ENCODE assay signal across 10 cellular contexts in genomic region chr7:5296627-5297226, GRCh38.
DNase-seq lines count a peak whose midpoint lies in the region; ATAC-seq and TF ChIP-seq lines count a peak whose summit lies in the region.
"Had no signal": no experiment of that assay in that cellular context is flagged by ENCODE, and none has a peak within 500 bp of the region (broad histone marks: within the 10 kb centered on the region; RNA-seq: fewer than 3 reads in every experiment).

No MANE protein-coding gene starts in this region.

- peak overlapping the region; percentile 39 for H3K4me3 Mint-ChIP-seq in dendritic cell treated with granulocyte-macrophage colony-stimulating factor and Interleukin-4, amounts not matched to agents 40 ng/mL and 50 ng/mL, for 4 days

- H3K36me3 Mint-ChIP-seq in dendritic cell treated with granulocyte-macrophage colony-stimulating factor and Interleukin-4, amounts not matched to agents 40 ng/mL and 50 ng/mL, for 4 days (ENCODE audit: low read depth) = no peaks in the 10 kb centered on the region

- intact Hi-C loops in dendritic cell treated with granulocyte-macrophage colony-stimulating factor and Interleukin-4, amounts not matched to agents 40 ng/mL and 50 ng/mL, for 4 days (cut with micrococcal nuclease) = no loop called here

- H3K27ac Mint-ChIP-seq in dendritic cell treated with granulocyte-macrophage colony-stimulating factor and Interleukin-4, amounts not matched to agents 40 ng/mL and 50 ng/mL, for 4 days = peak overlapping the region; percentile 8

- POLR2A ChIA-PET in HEK293T (lab: Yijun Ruan, JAX) = no interaction called here

- H3K27me3 Mint-ChIP-seq in dendritic cell treated with granulocyte-macrophage colony-stimulating factor and Interleukin-4, amounts not matched to agents 40 ng/mL and 50 ng/mL, for 4 days = peaks cover 57% of the 10 kb centered on the region

- H3K4me1 Mint-ChIP-seq in dendritic cell treated with granulocyte-macrophage colony-stimulating factor and Interleukin-4, amounts not matched to agents 40 ng/mL and 50 ng/mL, for 4 days (ENCODE audit: low read depth) = peaks cover 14% of the 10 kb centered on the region

- peak overlapping the region; percentile 29; the same call in 1 of the 2 replicates for H3K27ac ChIP-seq in VCaP
- H3K27ac ChIP-seq: pancreas, SJCRH30 had no signal

- ATAC-seq in GM18867 (IDR thresholded peaks at IDR 0.05; ENCODE audit: unreplicated experiment) (no peak), GM18870 (IDR thresholded peaks at IDR 0.05; ENCODE audit: unreplicated experiment) (no peak)

- CTCF ChIA-PET in HEK293T (lab: Yijun Ruan, JAX) = no interaction called here

- no peak for TF ChIP-seq CTCF in VCaP (conservative IDR thresholded peaks at IDR 0.05)

- H3K9me3 Mint-ChIP-seq in dendritic cell treated with granulocyte-macrophage colony-stimulating factor and Interleukin-4, amounts not matched to agents 40 ng/mL and 50 ng/mL, for 4 days = peaks cover 8% of the 10 kb centered on the region

- DNase-seq in HEK293T (ENCODE audit: extremely low spot score) (peak; percentile 32), NCI-H446 (lab: John Stamatoyannopoulos, UW) (no peak), epidermal melanocyte (ENCODE audit: insufficient read length, low spot score) (no peak)
- peak; percentile 28 to 57 (median 53) for DNase-seq in stimulated activated CD4-positive, alpha-beta T cell treated with anti-CD3 and anti-CD28 coated beads, Interleukin-1b, Interleukin-23, amount 100 ng/mL, for 24 hours (ENCODE audit: low read depth in 4 of 4, low spot score in 1 of 4)
- DNase-seq: pancreas had no signal

TF ChIP-seq in HEK293T, 16 proteins besides CTCF, POLR2A, EP300 and RAD21:
- TF ChIP-seq FOXA1 (IDR thresholded peaks at IDR 0.05) (no peak), SP1 (IDR thresholded peaks at IDR 0.05) (no peak), TARDBP (IDR thresholded peaks at IDR 0.05) (no peak), FOXK2 (IDR thresholded peaks at IDR 0.05) (no peak), FOXM1 (IDR thresholded peaks at IDR 0.05; ENCODE audit: borderline replicate concordance) (no peak), ELF4 (IDR thresholded peaks at IDR 0.05) (no peak), ARNT (IDR thresholded peaks at IDR 0.05) (no peak), HDGF (IDR thresholded peaks at IDR 0.05; ENCODE audit: borderline replicate concordance) (no peak), LEF1 (IDR thresholded peaks at IDR 0.05; ENCODE audit: borderline replicate concordance) (no peak), BHLHE40 (IDR thresholded peaks at IDR 0.05; ENCODE audit: borderline replicate concordance) (no peak), CTBP1 (IDR thresholded peaks at IDR 0.05; ENCODE audit: borderline replicate concordance) (no peak), NFRKB (IDR thresholded peaks at IDR 0.05) (no peak), SUZ12 (IDR thresholded peaks at IDR 0.05) (no peak), ZNF384 (IDR thresholded peaks at IDR 0.05) (no peak), L3MBTL2 (conservative IDR thresholded peaks at IDR 0.05) (no peak)
- TF ChIP-seq, protein P1, sequence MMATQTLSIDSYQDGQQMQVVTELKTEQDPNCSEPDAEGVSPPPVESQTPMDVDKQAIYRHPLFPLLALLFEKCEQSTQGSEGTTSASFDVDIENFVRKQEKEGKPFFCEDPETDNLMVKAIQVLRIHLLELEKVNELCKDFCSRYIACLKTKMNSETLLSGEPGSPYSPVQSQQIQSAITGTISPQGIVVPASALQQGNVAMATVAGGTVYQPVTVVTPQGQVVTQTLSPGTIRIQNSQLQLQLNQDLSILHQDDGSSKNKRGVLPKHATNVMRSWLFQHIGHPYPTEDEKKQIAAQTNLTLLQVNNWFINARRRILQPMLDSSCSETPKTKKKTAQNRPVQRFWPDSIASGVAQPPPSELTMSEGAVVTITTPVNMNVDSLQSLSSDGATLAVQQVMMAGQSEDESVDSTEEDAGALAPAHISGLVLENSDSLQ (IDR thresholded peaks at IDR 0.05) = no peak
TF ChIP-seq in HEK293T: peak in this region for 0.

Comparison
In these comparisons a context has a peak if more than half of its experiments do, and no peak if none do; other contexts are left out.
1. DNase-seq: peak in HEK293T (single experiment) and stimulated activated CD4-positive, alpha-beta T cell treated with anti-CD3 and anti-CD28 coated beads, Interleukin-1b, Interleukin-23, amount 100 ng/mL, for 24 hours (4 of 4); none in NCI-H446 (0 of 2) and epidermal melanocyte (single experiment).